ENCODE assay signal across 8 cellular contexts in genomic region chr9:20684865-20685696, GRCh38. TPM values are rescaled to one million over a fixed set of nuclear protein-coding genes. Genes with fewer than 3 reads are reported as not detected.
DNase-seq lines count a peak whose midpoint lies in the region; ATAC-seq and TF ChIP-seq lines count a peak whose summit lies in the region.

No MANE protein-coding gene starts in this region.

- no peak for TF ChIP-seq CTCF in SK-N-SH (IDR thresholded peaks at IDR 0.05)

- H2AFZ ChIP-seq in SK-N-SH (ENCODE audit: low read depth): peak overlapping the region; percentile 87

- no peaks in the 10 kb centered on the region for H3K36me3 ChIP-seq in SK-N-SH (replicated peaks in 1 of 2; ENCODE audit: control insufficient read depth in 1 of 2, insufficient read depth in 2 of 2, low read length in 1 of 2)

- no peaks in the 10 kb centered on the region for H3K9me2 ChIP-seq in SK-N-SH

- peak overlapping the region; percentile 96 for H3K4me2 ChIP-seq in SK-N-SH

- CTCF ChIA-PET in SK-N-SH (lab: Yijun Ruan, JAX): interaction anchor here (1.1 to 2.5 kb wide), 9 partner anchors 9 to 426 kb away, joined by 3 to 7 read pairs (median 4); partner anchors contain the start of gene MLLT3

- H3K9ac ChIP-seq in SK-N-SH: peak overlapping the region; percentile 79; the same call in 1 of the 2 replicates

- 0 out of 2 replicates have a peak, but pooled peaks cover 7% of the 10 kb centered on the region for H4K20me1 ChIP-seq in SK-N-SH (ENCODE audit: insufficient read depth)

- no peaks in the 10 kb centered on the region for H3K9me3 ChIP-seq in SK-N-SH

- peak overlapping the region; percentile 85 to 87 for H3K27ac ChIP-seq in SK-N-SH (ENCODE audit: low read depth in 2 of 2, low read length in 1 of 2)

- no peak for ATAC-seq in SK-N-SH treated with all-trans-retinoic acid at 6 μM for 48 hours
- no peak for ATAC-seq in HG02642 (IDR thresholded peaks at IDR 0.05; ENCODE audit: poor library complexity, unreplicated experiment)

- peaks cover 49% of the 10 kb centered on the region for H3K79me2 ChIP-seq in SK-N-SH (ENCODE audit: insufficient read depth)

- H3K27me3 ChIP-seq in SK-N-SH (ENCODE audit: insufficient read depth): no peaks in the 10 kb centered on the region

- DNase-seq in SK-N-SH (no peak), NCI-H446 treated with DMSO at 0.1 percent for 48 hours (lab: John Stamatoyannopoulos, UW) (peak; percentile 12), dermis microvascular lymphatic vessel endothelial cell (ENCODE audit: low read depth in 2 of 2) (peak; percentile 92 to 94), myocyte (ENCODE audit: low read depth) (peak; percentile 13), GF-D8 (lab: John Stamatoyannopoulos, UW) (no peak), Ammon's horn (ENCODE audit: low spot score) (no peak)

- peak overlapping the region; percentile 90 to 91 for H3K4me3 ChIP-seq in SK-N-SH (ENCODE audit: low read depth in 2 of 2, low read length in 1 of 2)

- TF ChIP-seq EP300 in SK-N-SH (IDR thresholded peaks at IDR 0.05; ENCODE audit: borderline replicate concordance in 1 of 2, low read depth in 1 of 2, low read length in 1 of 2): no peak

- TF ChIP-seq RAD21 in SK-N-SH (IDR thresholded peaks at IDR 0.05; ENCODE audit: low read length): no peak

- POLR2A ChIA-PET in SK-N-SH (lab: Yijun Ruan, JAX): interaction anchor here (0.7 to 1.8 kb wide), 3 partner anchors 7 to 1276 kb away, joined by 3 to 8 read pairs (median 3); partner anchors contain the start of gene MLLT3

- peaks cover 16% of the 10 kb centered on the region for H3F3A ChIP-seq in SK-N-SH (replicated peaks; ENCODE audit: insufficient read depth)

- 5% methylated on average over 11 of the region's 11 CpGs for WGBS in SK-N-SH (ENCODE audit: low lambda C conversion rate)

- peaks cover 8 to 10% of the 10 kb centered on the region in 2 experiments; a peak in 2 of 4 replicates for H3K4me1 ChIP-seq in SK-N-SH (ENCODE audit: control insufficient read depth in 1 of 2, insufficient read depth in 2 of 2, low read depth in 1 of 2, low read length in 1 of 2)

TF ChIP-seq in SK-N-SH, 30 proteins besides CTCF, POLR2A, EP300 and RAD21 (continues in another document):
- TF ChIP-seq CHD2 (IDR thresholded peaks at IDR 0.05; ENCODE audit: low read length, partially characterized antibody) (no peak), TAF1 (IDR thresholded peaks at IDR 0.05; ENCODE audit: borderline replicate concordance, low read depth, low read length) (no peak), TEAD4 (IDR thresholded peaks at IDR 0.05; ENCODE audit: borderline replicate concordance, insufficient read depth) (no peak), JUND (IDR thresholded peaks at IDR 0.05) (peak; percentile 25), FOXM1 (IDR thresholded peaks at IDR 0.05; ENCODE audit: low read depth) (no peak), USF1 (IDR thresholded peaks at IDR 0.05; ENCODE audit: borderline replicate concordance, low read depth) (no peak), SIN3A (IDR thresholded peaks at IDR 0.05; ENCODE audit: borderline replicate concordance, low read depth, low read length) (no peak), TCF12 (IDR thresholded peaks at IDR 0.05) (no peak), RXRA (IDR thresholded peaks at IDR 0.05; ENCODE audit: borderline replicate concordance, low read depth) (no peak), YY1 (IDR thresholded peaks at IDR 0.05; ENCODE audit: low read depth) (no peak), POLR2AphosphoS5 (IDR thresholded peaks at IDR 0.05; ENCODE audit: low read depth, low read length) (no peak), REST (IDR thresholded peaks at IDR 0.05; ENCODE audit: low read depth, low read length) (no peak)

TF ChIP-seq in SK-N-SH treated with all-trans-retinoic acid at 6 μM for 48 hours, 23 proteins besides CTCF, POLR2A, EP300 and RAD21:
- TF ChIP-seq TSHZ2 (CRISPR knock-in tag; IDR thresholded peaks at IDR 0.05): no peak
- TF ChIP-seq ZC3H10 (CRISPR knock-in tag; IDR thresholded peaks at IDR 0.05): no peak
- no peak for TF ChIP-seq TCF4 (CRISPR knock-in tag; IDR thresholded peaks at IDR 0.05; ENCODE audit: borderline replicate concordance)

RNA-seq across cellular contexts. Expression of gene FOCAD, which starts 1.0 kb away (rescaled TPM):
- 15.8 and 18.5 TPM in 2 replicates for polyA plus RNA-seq in SK-N-SH (2012; rRNA removed)
- polyA plus RNA-seq in SK-N-SH (2012; cell fraction: cytosol; rRNA removed): 13.4 and 13.6 TPM in 2 replicates
- polyA plus RNA-seq in SK-N-SH (2012; cell fraction: nucleus; rRNA removed): 23.2 and 35.4 TPM in 2 replicates
- total RNA-seq in dermis microvascular lymphatic vessel endothelial cell: 76.6 and 85.2 TPM in 2 replicates
- total RNA-seq in myocyte: 52.1 and 64.3 TPM in 2 replicates
- 18.6 TPM for polyA plus RNA-seq in myocyte (2012)

Comparison
In these comparisons a context has a peak if more than half of its experiments do, and no peak if none do; other contexts are left out.
1. DNase-seq: peak in NCI-H446 treated with DMSO at 0.1 percent for 48 hours (single experiment), dermis microvascular lymphatic vessel endothelial cell (2 of 2) and myocyte (single experiment); none in SK-N-SH (single experiment), GF-D8 (single experiment) and Ammon's horn (single experiment).